13 cellular contexts compared by ENCODE assay signal in the genomic region with DNA sequence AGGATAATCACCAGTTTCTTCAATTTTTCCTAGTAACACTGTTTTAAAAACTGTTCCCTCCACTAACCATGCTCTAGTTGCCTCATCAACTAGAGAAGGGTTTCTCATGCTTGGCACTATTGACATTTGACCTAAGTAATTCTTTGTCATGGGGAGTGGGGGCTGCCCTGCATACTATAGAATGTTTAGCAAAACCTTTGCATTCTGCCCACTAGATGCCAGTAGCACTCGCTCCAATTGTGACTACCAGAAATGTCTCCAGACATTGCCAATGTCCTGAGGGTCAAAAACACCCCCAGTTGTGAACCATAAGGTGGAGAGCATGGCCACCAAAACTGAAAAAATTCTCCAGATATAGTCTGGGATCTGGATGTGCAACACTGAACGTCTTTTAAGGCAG. TPM values are rescaled to one million over a fixed set of nuclear protein-coding genes. Genes with fewer than 3 reads are reported as not detected.
DNase-seq lines count a peak whose midpoint lies in the region; ATAC-seq and TF ChIP-seq lines count a peak whose summit lies in the region.
"Had no signal": no experiment of that assay in that cellular context is flagged by ENCODE, and none has a peak within 500 bp of the region (broad histone marks: within the 10 kb centered on the region; RNA-seq: fewer than 3 reads in every experiment).

No MANE protein-coding gene starts in this region.

- TF ChIP-seq CTCF in heart right ventricle (IDR thresholded peaks at IDR 0.05) (peak in 6 of 9 donors; percentile 7 to 36 (median 18)), MM.1S (IDR thresholded peaks at IDR 0.05; ENCODE audit: low read length) (peak; percentile 25; the same call in 1 of the 2 replicates), chondrocyte (IDR thresholded peaks at IDR 0.05) (peak; percentile 79), gastrocnemius medialis (IDR thresholded peaks at IDR 0.05 in 4 of 5, conservative IDR thresholded peaks at IDR 0.05 in 1 of 5) (peak; percentile 12 to 39 (median 30))

- no peak overlapping the region for H3K27ac ChIP-seq in heart right ventricle
- no peak overlapping the region for H3K27ac ChIP-seq in MM.1S (ENCODE audit: low read length)
- no peak overlapping the region for H3K27ac ChIP-seq in gastrocnemius medialis
- H3K27ac ChIP-seq: SJSA1 had no signal

- H3F3A ChIP-seq in MM.1S (ENCODE audit: insufficient read depth, low read length), result no peaks in the 10 kb centered on the region

- H3K36me3 ChIP-seq in heart right ventricle (no peaks in the 10 kb centered on the region), MM.1S (replicated peaks; ENCODE audit: insufficient read depth, low read length) (no peaks in the 10 kb centered on the region), gastrocnemius medialis (no peaks in the 10 kb centered on the region)
- H3K36me3 ChIP-seq: SJSA1 had no signal

- peaks cover 0 to 12% (median 0%) of the 10 kb centered on the region in 7 donors for H3K27me3 ChIP-seq in heart right ventricle
- H3K27me3 ChIP-seq in MM.1S (replicated peaks; ENCODE audit: insufficient read depth, low read length), result no peaks in the 10 kb centered on the region
- H3K27me3 ChIP-seq in gastrocnemius medialis, result no peaks in the 10 kb centered on the region
- H3K27me3 ChIP-seq: SJSA1 had no signal

- DNase-seq in heart right ventricle (no peak), Right ventricle myocardium inferior (ENCODE audit: missing footprints) (no peak), MM.1S (peak; percentile 14), chondrocyte (ENCODE audit: low spot score) (no peak), gastrocnemius medialis (no peak), NCI-H2029 treated with DMSO at 0.1 percent for 48 hours (lab: John Stamatoyannopoulos, UW) (no peak), retina (no peak)
- DNase-seq: NCI-H1436 treated with DMSO at 0.1 percent for 48 hours had no signal

- no peaks in the 10 kb centered on the region for H3K4me1 ChIP-seq in heart right ventricle
- no peaks in the 10 kb centered on the region for H3K4me1 ChIP-seq in MM.1S (ENCODE audit: low read length)
- no peaks in the 10 kb centered on the region for H3K4me1 ChIP-seq in gastrocnemius medialis

- ATAC-seq in heart right ventricle, result no peak
- no peak for ATAC-seq in Right ventricle myocardium inferior
- no peak for ATAC-seq in gastrocnemius medialis
- ATAC-seq in HG03469 (IDR thresholded peaks at IDR 0.05; ENCODE audit: unreplicated experiment), result no peak
- ATAC-seq: esophagus mucosa had no signal

- in situ Hi-C loops in gastrocnemius medialis (cut with MboI; ENCODE audit: low sequenced_read_pairs in 4 of 4), result no loop called here

- H3K9me3 Mint-ChIP-seq in chondrocyte (ENCODE audit: low read depth), result no peaks in the 10 kb centered on the region
- H3K9me3 Mint-ChIP-seq: CD4-positive, alpha-beta memory T cell had no signal

- no peaks in the 10 kb centered on the region for H3K36me3 Mint-ChIP-seq in chondrocyte (ENCODE audit: low read depth)
- H3K36me3 Mint-ChIP-seq: CD4-positive, alpha-beta memory T cell had no signal

- H3K4me3 ChIP-seq in heart right ventricle (no peak overlapping the region), MM.1S (ENCODE audit: low read length) (no peak overlapping the region), gastrocnemius medialis (no peak overlapping the region)
- H3K4me3 ChIP-seq: lung, SJSA1 had no signal

- no peak overlapping the region for H3K9ac ChIP-seq in MM.1S (ENCODE audit: low read length)

- H3K9me2 ChIP-seq in MM.1S (replicated peaks; ENCODE audit: insufficient read depth, low read length), result no peaks in the 10 kb centered on the region

- H3K79me2 ChIP-seq in MM.1S (ENCODE audit: low read length), result no peaks in the 10 kb centered on the region

- H3K9me3 ChIP-seq in heart right ventricle (no peaks in the 10 kb centered on the region), MM.1S (replicated peaks; ENCODE audit: insufficient read depth, low read length) (no peaks in the 10 kb centered on the region), gastrocnemius medialis (no peaks in the 10 kb centered on the region)
- H3K9me3 ChIP-seq: SJSA1 had no signal

- no peak overlapping the region for H3K4me2 ChIP-seq in MM.1S (ENCODE audit: low read depth, low read length)

- intact Hi-C loops in heart right ventricle (cut with DNase I), result no loop called here
- intact Hi-C loops in Right ventricle myocardium inferior (cut with DNase I), result no loop called here
- intact Hi-C loops in gastrocnemius medialis (cut with DNase I; ENCODE audit: low total_unique reads), result loop anchor here (10.0 kb wide), 1 partner anchor 925 kb away; no protein-coding TSS in a partner anchor

- H3K27me3 Mint-ChIP-seq in chondrocyte (ENCODE audit: low read depth), result peaks cover 9% of the 10 kb centered on the region

- H2AFZ ChIP-seq in MM.1S (ENCODE audit: low read length), result no peak overlapping the region

- H3K4me3 Mint-ChIP-seq in chondrocyte (ENCODE audit: unreplicated experiment), result no peak overlapping the region
- H3K4me3 Mint-ChIP-seq: CD4-positive, alpha-beta memory T cell had no signal

- H3K4me1 Mint-ChIP-seq in chondrocyte (ENCODE audit: low read depth), result no peaks in the 10 kb centered on the region
- H3K4me1 Mint-ChIP-seq: CD4-positive, alpha-beta memory T cell had no signal

- H4K20me1 ChIP-seq in MM.1S (ENCODE audit: insufficient read depth, low read length), result no peaks in the 10 kb centered on the region

- no peak overlapping the region for H3K27ac Mint-ChIP-seq in chondrocyte (ENCODE audit: unreplicated experiment)
- H3K27ac Mint-ChIP-seq: CD4-positive, alpha-beta memory T cell had no signal

- TF ChIP-seq POLR2A in gastrocnemius medialis (IDR thresholded peaks at IDR 0.05), result no peak

- WGBS in heart right ventricle, 2 donors, result 36 to 50% methylated on average over 2 of the region's 2 CpGs

RNA-seq across cellular contexts. Expression of a gene that starts 27.6 kb away (rescaled TPM):
- total RNA-seq in heart right ventricle, result 10 to 100 TPM in 5 of 10 donors, 1 to 10 TPM in 5; 2.9 to 19.9 (median 7.9) TPM
- polyA plus RNA-seq in heart right ventricle, result 10 to 100 TPM in 1 of 2 donors, 1 to 10 TPM in 1; 9.8 to 14.7 TPM
- 9.5 TPM for total RNA-seq in Right ventricle myocardium inferior
- 13.0 to 26.3 TPM (median 14.8 TPM) in 3 replicates for total RNA-seq in chondrocyte
- 10 to 100 TPM; 27.7 to 81.8 (median 41.0) TPM for total RNA-seq in gastrocnemius medialis

Comparison
In these comparisons a context has a peak if more than half of its experiments do, and no peak if none do; other contexts are left out.
1. CTCF ChIP-seq: peak in every context shown above with its lines; median percentile 79 in chondrocyte; 30 in gastrocnemius medialis; 25 in MM.1S; 18 in heart right ventricle.